13 cellular contexts compared by ENCODE assay signal in genomic region chr17:78278139-78278741, GRCh38. TPM values are rescaled to one million over a fixed set of nuclear protein-coding genes. Genes with fewer than 3 reads are reported as not detected.
A peak's percentile ranks its signal among the peaks of the same experiment; 100 is the strongest.
DNase-seq lines count a peak whose midpoint lies in the region; ATAC-seq and TF ChIP-seq lines count a peak whose summit lies in the region.
"Had no signal": no experiment of that assay in that cellular context is flagged by ENCODE, and none has a peak within 500 bp of the region (broad histone marks: within the 10 kb centered on the region; RNA-seq: fewer than 3 reads in every experiment).

No MANE protein-coding gene starts in this region.

- H3K9ac ChIP-seq in skeletal muscle tissue (ENCODE audit: low read depth in 1 of 3, low read length in 3 of 3), result peak overlapping the region; percentile 34 to 77 (median 74)

- H3K9me3 ChIP-seq in skeletal muscle tissue (ENCODE audit: control insufficient read depth in 3 of 3, low read length in 3 of 3), result no peaks in the 10 kb centered on the region
- H3K9me3 ChIP-seq: neutrophil had no signal

- DNase-seq in activated CD4-positive, alpha-beta T cell treated with anti-CD3 and anti-CD28 coated beads, Interleukin-2, amount 10 ng/mL, durations not matched to agents 7 days and 5 days, result no peak
- no peak for DNase-seq in activated CD4-positive, alpha-beta T cell treated with anti-CD3 and anti-CD28 coated beads, Interleukin-2, amount 10 ng/mL, durations not matched to agents 24 days and 14 days
- DNase-seq in NCI-H524 (lab: John Stamatoyannopoulos, UW) (peak; percentile 97 to 99), fibroblast of villous mesenchyme (ENCODE audit: low read depth) (peak; percentile 34), substantia nigra (lab: John Stamatoyannopoulos, UW) (no peak)
- DNase-seq: activated T-cell treated with anti-CD3 and anti-CD28 coated beads, Interleukin-2, amount 50 U/mL, for 4 hours had no signal

- H3K27me3 ChIP-seq in skeletal muscle tissue (ENCODE audit: control insufficient read depth in 3 of 3, insufficient read depth in 3 of 3, low read length in 3 of 3), result no peaks in the 10 kb centered on the region

- POLR2A ChIA-PET in activated CD4-positive, alpha-beta T cell treated with anti-CD3 and anti-CD28 coated beads, Interleukin-2, amount 10 ng/mL, durations not matched to agents 7 days and 5 days (lab: Charles Lee), result no interaction called here

- no peak for TF ChIP-seq CTCF in fibroblast of villous mesenchyme (IDR thresholded peaks at IDR 0.05; ENCODE audit: insufficient read depth, low read depth, low read length)

- H3K36me3 ChIP-seq in skeletal muscle tissue (ENCODE audit: control insufficient read depth in 3 of 3, insufficient read depth in 3 of 3, low read length in 3 of 3), result peaks cover 0 to 4% (median 0%) of the 10 kb centered on the region in 3 donors
- H3K36me3 ChIP-seq: neutrophil had no signal

- CTCF ChIA-PET in activated CD4-positive, alpha-beta T cell treated with anti-CD3 and anti-CD28 coated beads, Interleukin-2, amount 10 ng/mL, durations not matched to agents 7 days and 5 days (lab: Charles Lee), result interaction anchor here (1.0 to 2.1 kb wide), 4 partner anchors 10 to 193 kb away, joined by 3 to 8 read pairs (median 4); no protein-coding TSS in a partner anchor

- H3K36me3 Mint-ChIP-seq in activated CD4-positive, alpha-beta T cell treated with anti-CD3 and anti-CD28 coated beads, Interleukin-2, amount 10 ng/mL, durations not matched to agents 7 days and 5 days (ENCODE audit: low read depth), result no peaks in the 10 kb centered on the region
- peaks cover 2% of the 10 kb centered on the region for H3K36me3 Mint-ChIP-seq in activated CD4-positive, alpha-beta T cell treated with anti-CD3 and anti-CD28 coated beads, Interleukin-2, amount 10 ng/mL, durations not matched to agents 24 days and 14 days (ENCODE audit: low read depth)

- peak overlapping the region; percentile 68 for H3K27ac Mint-ChIP-seq in activated CD4-positive, alpha-beta T cell treated with anti-CD3 and anti-CD28 coated beads, Interleukin-2, amount 10 ng/mL, durations not matched to agents 7 days and 5 days
- no peak overlapping the region for H3K27ac Mint-ChIP-seq in activated CD4-positive, alpha-beta T cell treated with anti-CD3 and anti-CD28 coated beads, Interleukin-2, amount 10 ng/mL, durations not matched to agents 24 days and 14 days
- H3K27ac Mint-ChIP-seq: stimulated activated naive CD8-positive, alpha-beta T cell treated with anti-CD3 and anti-CD28 coated beads, Interleukin-15, Interleukin-2, amounts not matched to agents 100 ng/mL and 50 ng/mL, for 24 hours had no signal

- peaks cover 2% of the 10 kb centered on the region for H3K27me3 Mint-ChIP-seq in activated CD4-positive, alpha-beta T cell treated with anti-CD3 and anti-CD28 coated beads, Interleukin-2, amount 10 ng/mL, durations not matched to agents 7 days and 5 days
- H3K27me3 Mint-ChIP-seq in activated CD4-positive, alpha-beta T cell treated with anti-CD3 and anti-CD28 coated beads, Interleukin-2, amount 10 ng/mL, durations not matched to agents 24 days and 14 days, result peaks cover 2% of the 10 kb centered on the region
- H3K27me3 Mint-ChIP-seq: stimulated activated naive CD8-positive, alpha-beta T cell treated with anti-CD3 and anti-CD28 coated beads, Interleukin-15, Interleukin-2, amounts not matched to agents 100 ng/mL and 50 ng/mL, for 24 hours had no signal

- peaks cover 26% of the 10 kb centered on the region for H3K4me1 Mint-ChIP-seq in activated CD4-positive, alpha-beta T cell treated with anti-CD3 and anti-CD28 coated beads, Interleukin-2, amount 10 ng/mL, durations not matched to agents 7 days and 5 days
- H3K4me1 Mint-ChIP-seq in activated CD4-positive, alpha-beta T cell treated with anti-CD3 and anti-CD28 coated beads, Interleukin-2, amount 10 ng/mL, durations not matched to agents 24 days and 14 days, result peaks cover 22% of the 10 kb centered on the region

- no peaks in the 10 kb centered on the region for H3K9me3 Mint-ChIP-seq in activated CD4-positive, alpha-beta T cell treated with anti-CD3 and anti-CD28 coated beads, Interleukin-2, amount 10 ng/mL, durations not matched to agents 7 days and 5 days
- H3K9me3 Mint-ChIP-seq in activated CD4-positive, alpha-beta T cell treated with anti-CD3 and anti-CD28 coated beads, Interleukin-2, amount 10 ng/mL, durations not matched to agents 24 days and 14 days, result no peaks in the 10 kb centered on the region
- H3K9me3 Mint-ChIP-seq: activated T-cell treated with anti-CD3 and anti-CD28 coated beads, Interleukin-2, amount 50 U/mL, for 4 hours; stimulated activated naive CD8-positive, alpha-beta T cell treated with anti-CD3 and anti-CD28 coated beads, Interleukin-15, Interleukin-2, amounts not matched to agents 100 ng/mL and 50 ng/mL, for 24 hours had no signal

- ATAC-seq in HG03108 (IDR thresholded peaks at IDR 0.05; ENCODE audit: unreplicated experiment), result no peak
- no peak for ATAC-seq in HG03520 (IDR thresholded peaks at IDR 0.05; ENCODE audit: unreplicated experiment)

- peak overlapping the region; percentile 84 for H3K27ac ChIP-seq in skeletal muscle tissue (ENCODE audit: low read depth, low read length)
- no peak overlapping the region for H3K27ac ChIP-seq in substantia nigra (ENCODE audit: low read depth, low read length, poor library complexity, severe bottlenecking)
- H3K27ac ChIP-seq: neutrophil had no signal

- peaks cover 9 to 16% (median 13%) of the 10 kb centered on the region in 3 donors for H3K4me1 ChIP-seq in skeletal muscle tissue (ENCODE audit: control insufficient read depth in 3 of 3, insufficient read depth in 3 of 3, low read length in 3 of 3)

- intact Hi-C loops in activated CD4-positive, alpha-beta T cell treated with anti-CD3 and anti-CD28 coated beads, Interleukin-2, amount 10 ng/mL, durations not matched to agents 24 days and 14 days (cut with micrococcal nuclease), result no loop called here

- H3K4me3 ChIP-seq in fibroblast of villous mesenchyme (ENCODE audit: low read depth, low read length) (no peak overlapping the region), skeletal muscle tissue (ENCODE audit: low read length in 3 of 3) (peak overlapping the region; percentile 23 to 58 (median 52))

- no peak overlapping the region for H3K4me3 Mint-ChIP-seq in activated CD4-positive, alpha-beta T cell treated with anti-CD3 and anti-CD28 coated beads, Interleukin-2, amount 10 ng/mL, durations not matched to agents 7 days and 5 days
- no peak overlapping the region for H3K4me3 Mint-ChIP-seq in activated CD4-positive, alpha-beta T cell treated with anti-CD3 and anti-CD28 coated beads, Interleukin-2, amount 10 ng/mL, durations not matched to agents 24 days and 14 days
- H3K4me3 Mint-ChIP-seq: activated T-cell treated with anti-CD3 and anti-CD28 coated beads, Interleukin-2, amount 50 U/mL, for 4 hours; stimulated activated naive CD8-positive, alpha-beta T cell treated with anti-CD3 and anti-CD28 coated beads, Interleukin-15, Interleukin-2, amounts not matched to agents 100 ng/mL and 50 ng/mL, for 24 hours had no signal

RNA-seq across cellular contexts. Expression of gene TMEM235, which starts 46.8 kb away (rescaled TPM):
- total RNA-seq in activated CD4-positive, alpha-beta T cell treated with anti-CD3 and anti-CD28 coated beads, Interleukin-2, amount 10 ng/mL, durations not matched to agents 7 days and 5 days, result not detected
- total RNA-seq in activated CD4-positive, alpha-beta T cell treated with anti-CD3 and anti-CD28 coated beads, Interleukin-2, amount 10 ng/mL, durations not matched to agents 24 days and 14 days, result not detected in 2 replicates
- not detected in 2 replicates for total RNA-seq in fibroblast of villous mesenchyme
- total RNA-seq in skeletal muscle tissue, result not detected
- total RNA-seq: activated T-cell treated with anti-CD3 and anti-CD28 coated beads, Interleukin-2, amount 50 U/mL, for 4 hours; bronchial epithelial cell; M059J had no signal

Comparison
In these comparisons a context has a peak if more than half of its experiments do, and no peak if none do; other contexts are left out.
1. DNase-seq: peak in NCI-H524 (2 of 2) and fibroblast of villous mesenchyme (single experiment); none in activated CD4-positive, alpha-beta T cell treated with anti-CD3 and anti-CD28 coated beads, Interleukin-2, amount 10 ng/mL, durations not matched to agents 7 days and 5 days (single experiment), activated CD4-positive, alpha-beta T cell treated with anti-CD3 and anti-CD28 coated beads, Interleukin-2, amount 10 ng/mL, durations not matched to agents 24 days and 14 days (single experiment) and substantia nigra (0 of 49).